ENCODE assay signal across 18 cellular contexts in genomic region chr1:241947355-241947754, GRCh38. TPM values are rescaled to one million over a fixed set of nuclear protein-coding genes. Genes with fewer than 3 reads are reported as not detected.
DNase-seq lines count a peak whose midpoint lies in the region; ATAC-seq, FAIRE-seq and TF ChIP-seq lines count a peak whose summit lies in the region.
"Had no signal": no experiment of that assay in that cellular context is flagged by ENCODE, and none has a peak within 500 bp of the region (broad histone marks: within the 10 kb centered on the region; RNA-seq: fewer than 3 reads in every experiment).

No MANE protein-coding gene starts in this region.

- H3K27me3 ChIP-seq in breast epithelium (no peaks in the 10 kb centered on the region), astrocyte (ENCODE audit: insufficient read depth, low read length) (no peaks in the 10 kb centered on the region)
- H3K27me3 ChIP-seq: BLaER1 treated with 17β-estradiol and CSF1 and Interleukin-3, amounts not matched to agents 10 nM and 100 nM had no signal

- no peaks in the 10 kb centered on the region for H3K36me3 ChIP-seq in breast epithelium
- H3K36me3 ChIP-seq in astrocyte (ENCODE audit: insufficient read depth, low read length): no peaks in the 10 kb centered on the region
- H3K36me3 ChIP-seq: BLaER1 treated with 17β-estradiol and CSF1 and Interleukin-3, amounts not matched to agents 10 nM and 100 nM had no signal

- H3K4me1 Mint-ChIP-seq in MCF 10A (ENCODE audit: insufficient read depth, unreplicated experiment): peaks cover 5% of the 10 kb centered on the region
- peaks cover 2% of the 10 kb centered on the region for H3K4me1 Mint-ChIP-seq in astrocyte (ENCODE audit: low read depth, unreplicated experiment)
- peaks cover 11% of the 10 kb centered on the region for H3K4me1 Mint-ChIP-seq in glutamatergic neuron (ENCODE audit: low read depth, unreplicated experiment)
- H3K4me1 Mint-ChIP-seq: GM23338, IgD-negative memory B cell had no signal

- no peak overlapping the region for H3K4me2 ChIP-seq in astrocyte (ENCODE audit: low read length)
- H3K4me2 ChIP-seq: BLaER1 treated with 17β-estradiol and CSF1 and Interleukin-3, amounts not matched to agents 10 nM and 100 nM; GM23338 had no signal

- H3K9me3 ChIP-seq in breast epithelium (no peaks in the 10 kb centered on the region), astrocyte (ENCODE audit: insufficient read depth, low read depth, low read length) (no peaks in the 10 kb centered on the region)
- H3K9me3 ChIP-seq: BLaER1 treated with 17β-estradiol and CSF1 and Interleukin-3, amounts not matched to agents 10 nM and 100 nM had no signal

- H3K4me3 ChIP-seq in breast epithelium: no peak overlapping the region
- no peak overlapping the region for H3K4me3 ChIP-seq in astrocyte (ENCODE audit: insufficient read depth, low read depth, low read length)
- H3K4me3 ChIP-seq: BLaER1 treated with 17β-estradiol and CSF1 and Interleukin-3, amounts not matched to agents 10 nM and 100 nM; GM23338 had no signal

- TF ChIP-seq POLR2A in breast epithelium (IDR thresholded peaks at IDR 0.05): no peak

- no peaks in the 10 kb centered on the region for H3K9me3 Mint-ChIP-seq in MCF 10A (ENCODE audit: unreplicated experiment)
- no peaks in the 10 kb centered on the region for H3K9me3 Mint-ChIP-seq in astrocyte (ENCODE audit: unreplicated experiment)
- peaks cover 3% of the 10 kb centered on the region for H3K9me3 Mint-ChIP-seq in glutamatergic neuron (ENCODE audit: unreplicated experiment)
- H3K9me3 Mint-ChIP-seq: CD4-positive, CD25-positive, alpha-beta regulatory T cell; IgD-negative memory B cell had no signal

- H3K27ac ChIP-seq in breast epithelium (no peak overlapping the region), astrocyte (ENCODE audit: low read depth, low read length) (no peak overlapping the region)
- H3K27ac ChIP-seq: BLaER1 treated with 17β-estradiol and CSF1 and Interleukin-3, amounts not matched to agents 10 nM and 100 nM had no signal

- H3K4me3 Mint-ChIP-seq in MCF 10A (ENCODE audit: unreplicated experiment): no peak overlapping the region
- H3K4me3 Mint-ChIP-seq in astrocyte (ENCODE audit: unreplicated experiment): no peak overlapping the region
- H3K4me3 Mint-ChIP-seq in glutamatergic neuron (ENCODE audit: unreplicated experiment): no peak overlapping the region
- H3K4me3 Mint-ChIP-seq: CD4-positive, CD25-positive, alpha-beta regulatory T cell; GM23338; IgD-negative memory B cell had no signal

- H3K27ac Mint-ChIP-seq in MCF 10A (ENCODE audit: low read depth, unreplicated experiment) (no peak overlapping the region), astrocyte (ENCODE audit: unreplicated experiment) (no peak overlapping the region), glutamatergic neuron (ENCODE audit: unreplicated experiment) (peak overlapping the region; percentile 46)
- H3K27ac Mint-ChIP-seq: CD4-positive, CD25-positive, alpha-beta regulatory T cell; GM23338; IgD-negative memory B cell had no signal

- no peaks in the 10 kb centered on the region for H3K4me1 ChIP-seq in breast epithelium
- no peaks in the 10 kb centered on the region for H3K4me1 ChIP-seq in astrocyte (ENCODE audit: insufficient read depth, low read length)
- H3K4me1 ChIP-seq: BLaER1 treated with 17β-estradiol and CSF1 and Interleukin-3, amounts not matched to agents 10 nM and 100 nM had no signal

- H3K27me3 Mint-ChIP-seq in MCF 10A (ENCODE audit: insufficient read depth, unreplicated experiment): no peaks in the 10 kb centered on the region
- peaks cover 3% of the 10 kb centered on the region for H3K27me3 Mint-ChIP-seq in astrocyte (ENCODE audit: low read depth, unreplicated experiment)
- no peaks in the 10 kb centered on the region for H3K27me3 Mint-ChIP-seq in glutamatergic neuron (ENCODE audit: unreplicated experiment)

- H3K79me2 ChIP-seq in astrocyte (ENCODE audit: insufficient read depth, low read length): no peaks in the 10 kb centered on the region

- H3K9ac ChIP-seq in astrocyte (ENCODE audit: low read length): no peak overlapping the region
- H3K9ac ChIP-seq: BLaER1 treated with 17β-estradiol and CSF1 and Interleukin-3, amounts not matched to agents 10 nM and 100 nM had no signal

- POLR2A ChIA-PET in MCF 10A (lab: Yijun Ruan, JAX): no interaction called here

- H3K36me3 Mint-ChIP-seq in MCF 10A (ENCODE audit: insufficient read depth, unreplicated experiment) (no peaks in the 10 kb centered on the region), astrocyte (ENCODE audit: low read depth, unreplicated experiment) (no peaks in the 10 kb centered on the region), glutamatergic neuron (ENCODE audit: unreplicated experiment) (no peaks in the 10 kb centered on the region)
- H3K36me3 Mint-ChIP-seq: CD4-positive, CD25-positive, alpha-beta regulatory T cell; IgD-negative memory B cell had no signal

- H4K20me1 ChIP-seq in astrocyte (ENCODE audit: insufficient read depth, low read length): no peaks in the 10 kb centered on the region
- H4K20me1 ChIP-seq: BLaER1 treated with 17β-estradiol and CSF1 and Interleukin-3, amounts not matched to agents 10 nM and 100 nM had no signal

- intact Hi-C loops in MCF 10A (cut with micrococcal nuclease) (no loop called here), breast epithelium (cut with DNase I; ENCODE audit: low total_unique reads) (no loop called here)

- no peak for FAIRE-seq in astrocyte (lab: Jason Lieb, UNC)

- CTCF ChIA-PET in MCF 10A (lab: Yijun Ruan, JAX): interaction anchor here (0.6 to 1.3 kb wide), 3 partner anchors 50 to 56 kb away, joined by 3 to 8 read pairs (median 4); no protein-coding TSS in a partner anchor

- TF ChIP-seq CTCF in MCF 10A (IDR thresholded peaks at IDR 0.05; ENCODE audit: unreplicated experiment) (no peak), breast epithelium (IDR thresholded peaks at IDR 0.05) (no peak), astrocyte (IDR thresholded peaks at IDR 0.05; ENCODE audit: insufficient read depth, low read depth, low read length) (no peak), glutamatergic neuron (IDR thresholded peaks at IDR 0.05; ENCODE audit: partially characterized antibody, unreplicated experiment) (no peak)

- DNase-seq in MCF 10A (ENCODE audit: unreplicated experiment): peak; percentile 44
- DNase-seq in breast epithelium (ENCODE audit: low spot score in 2 of 2): no peak
- DNase-seq in astrocyte (ENCODE audit: low read depth): peak; percentile 68
- DNase-seq in glutamatergic neuron: no peak
- no peak for DNase-seq in dermis blood vessel endothelial cell
- DNase-seq: 8988T; ACHN; Calu3; CD4-positive, CD25-positive, alpha-beta regulatory T cell; DMS 273 treated with DMSO at 0.1 percent for 48 hours; H7 had no signal

- no TSS peak for BruUV-seq in MCF 10A (replicated peaks; lab: Mats Ljungman, UMichigan)

- ATAC-seq in GM21529 (IDR thresholded peaks at IDR 0.05; ENCODE audit: unreplicated experiment) (no peak), GM18861 (IDR thresholded peaks at IDR 0.05; ENCODE audit: unreplicated experiment) (no peak)
- ATAC-seq: GM23338 had no signal

- H2AFZ ChIP-seq in astrocyte (ENCODE audit: low read depth, low read length): no peak overlapping the region

RNA-seq across cellular contexts. Expression of gene BECN2, which starts 10.2 kb away (rescaled TPM):
- total RNA-seq in MCF 10A (2022) (not detected in 2 replicates), breast epithelium (not detected), astrocyte (not detected in 2 replicates), glutamatergic neuron (ENCODE audit: unreplicated experiment) (not detected), dermis blood vessel endothelial cell (not detected in 2 replicates)
- total RNA-seq: Calu3; CD4-positive, CD25-positive, alpha-beta regulatory T cell; Daoy; GM23338; H7; HT-29 had no signal

RNA-seq across cellular contexts. Expression of gene MAP1LC3C, which starts 51.5 kb away (rescaled TPM):
- total RNA-seq in MCF 10A (2022) (not detected in 2 replicates), breast epithelium (10 to 100 TPM in 1 of 3 donors, 1 to 10 TPM in 2; 7.2 to 10.8 (median 7.8) TPM), astrocyte (3.4 and 9.9 TPM in 2 replicates), glutamatergic neuron (ENCODE audit: unreplicated experiment) (0.49 TPM), dermis blood vessel endothelial cell (not detected in 2 replicates)
- total RNA-seq: Calu3; CD4-positive, CD25-positive, alpha-beta regulatory T cell; Daoy; HT-29 had no signal

Comparison
In these comparisons a context has a peak if more than half of its experiments do, and no peak if none do; other contexts are left out.
1. DNase-seq: peak in MCF 10A (single experiment) and astrocyte (single experiment); none in breast epithelium (0 of 2), glutamatergic neuron (single experiment) and dermis blood vessel endothelial cell (single experiment).